ENCODE assay signal across 22 cellular contexts in genomic region chr14:83208346-83208745, GRCh38.
"Had no signal": no experiment of that assay in that cellular context is flagged by ENCODE, and none has a peak within 500 bp of the region (broad histone marks: within the 10 kb centered on the region; RNA-seq: fewer than 3 reads in every experiment).

No MANE protein-coding gene starts in this region.

- H3K4me3 ChIP-seq: adrenal gland, breast epithelium, esophagus muscularis mucosa, mucosa of descending colon, pancreas, upper lobe of right lung had no signal

- ATAC-seq: activated naive CD4-positive, alpha-beta T cell treated with anti-CD3 and anti-CD28 coated beads, Interleukin-2, amount 50 U/mL, for 72 hours; left cardiac atrium; mucosa of descending colon; pancreas; sciatic nerve; stimulated activated naive B cell treated with anti-CD40 and anti-IgM and Interleukin-4, amounts not matched to agents 10 μg/mL and 1 μg/mL and 100 μg/mL, for 72 hours; T-cell; upper lobe of right lung had no signal

- DNase-seq: activated CD4-positive, alpha-beta T cell treated with anti-CD3 and anti-CD28 coated beads for 1 hour; activated CD8-positive, alpha-beta memory T cell treated with anti-CD3 and anti-CD28 coated beads for 24 hours; activated CD8-positive, alpha-beta memory T cell treated with anti-CD3 and anti-CD28 coated beads, Interleukin-2, amount 50 U/mL, for 48 hours; activated gamma-delta T cell treated with Interleukin-2 at 50 U/mL for 16 hours; activated T-cell treated with anti-CD3 and anti-CD28 coated beads, Interleukin-2, amount 50 U/mL, for 48 hours; adrenal gland; cerebellar nuclear complex; effector CD4-positive, alpha-beta T cell; left cardiac atrium; mesenchymal stem cell; mucosa of descending colon; naive B cell; pancreas; stimulated activated CD4-positive, alpha-beta T cell treated with anti-CD3 and anti-CD28 coated beads, Interleukin-4, amount 100 ng/mL, for 4 hours; stimulated activated naive B cell treated with anti-CD40 and anti-IgM and Interleukin-4, amounts not matched to agents 10 μg/mL and 1 μg/mL and 100 μg/mL, for 72 hours; T-cell; T-helper 9 cell; upper lobe of right lung had no signal
